Comparison of ENCODE assay signal across 8 cellular contexts in the genomic region with DNA sequence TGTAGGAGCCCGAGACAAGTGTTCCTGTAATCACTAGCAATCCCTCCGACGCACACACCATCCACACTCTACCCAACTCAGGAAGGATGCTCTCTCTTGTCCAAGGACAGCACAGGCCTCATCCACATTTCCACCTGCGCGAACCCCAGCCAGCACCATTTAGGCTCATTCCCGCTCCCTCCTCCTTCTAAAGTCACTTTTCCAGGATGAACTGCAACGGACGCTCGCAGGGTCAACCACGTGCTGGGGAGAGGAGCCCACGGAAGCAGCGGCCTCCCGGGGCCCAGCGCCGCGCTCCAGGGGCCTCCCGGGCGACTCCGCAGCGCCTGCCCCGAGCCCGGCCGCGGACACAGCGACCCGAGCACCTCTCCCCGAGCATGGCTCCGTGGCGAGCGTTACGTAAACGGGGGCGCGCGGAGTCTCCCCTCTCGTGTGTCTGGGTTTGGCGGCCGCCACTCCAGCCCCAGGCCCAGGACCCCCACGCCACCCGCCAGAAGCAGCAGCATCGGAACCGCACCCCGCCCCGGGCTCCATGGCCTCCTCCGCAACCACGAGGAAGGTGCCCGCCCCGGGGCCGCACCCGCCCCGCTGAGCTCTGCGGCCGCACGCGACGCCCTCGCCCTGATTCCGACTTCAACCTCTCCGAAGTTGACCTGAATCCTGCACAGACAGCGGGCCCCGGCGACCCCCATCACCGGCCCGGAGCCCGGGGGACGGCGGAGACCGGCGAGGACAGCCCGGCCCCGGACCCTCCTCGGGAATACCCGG. TPM values are rescaled to one million over a fixed set of nuclear protein-coding genes. Genes with fewer than 3 reads are reported as not detected.
A peak's percentile ranks its signal among the peaks of the same experiment; 100 is the strongest.
DNase-seq lines count a peak whose midpoint lies in the region; ATAC-seq and TF ChIP-seq lines count a peak whose summit lies in the region.

No MANE protein-coding gene starts in this region.

- H3K27me3 ChIP-seq in BLaER1, result no peaks in the 10 kb centered on the region
- H3K27me3 ChIP-seq in body of pancreas, result no peaks in the 10 kb centered on the region

- DNase-seq in T-helper 2 cell treated with Interferon-gamma antibody and Interleukin-4, amounts not matched to agents 5 μg/mL and 100 μg/mL, for 36 hours (ENCODE audit: low spot score), result peak; percentile 63
- DNase-seq in body of pancreas, result peak; percentile 43 to 50 (median 46)
- peak; percentile 59 for DNase-seq in iPS-NIHi11 (ENCODE audit: low spot score)
- peak; percentile 40 to 41 for DNase-seq in stimulated activated CD4-positive, alpha-beta T cell treated with anti-CD3 and anti-CD28 coated beads, Interleukin-1b, Interleukin-23, amount 100 ng/mL, for 4 hours (ENCODE audit: low read depth in 2 of 2)
- DNase-seq in 8988T, result no peak

- intact Hi-C loops in body of pancreas (cut with DNase I), result no loop called here

- H3K36me3 ChIP-seq in BLaER1 (peaks cover 38% of the 10 kb centered on the region), body of pancreas (replicated peaks in 1 of 2; ENCODE audit: insufficient read depth in 1 of 2, low read depth in 2 of 2) (peaks cover 0 to 21% of the 10 kb centered on the region in 2 donors)

- H3K9me3 ChIP-seq in BLaER1 (no peaks in the 10 kb centered on the region), body of pancreas (no peaks in the 10 kb centered on the region)

- peak in 1 of 3 donors; percentile 5 for TF ChIP-seq POLR2A in body of pancreas (IDR thresholded peaks at IDR 0.05)

- H3K4me2 ChIP-seq in BLaER1, result peak overlapping the region; percentile 86

- H3K4me3 Mint-ChIP-seq in T-helper 2 cell treated with Interferon-gamma antibody and Interleukin-4, amounts not matched to agents 5 μg/mL and 100 μg/mL, for 36 hours, result peak overlapping the region; percentile 95

- peaks cover 33% of the 10 kb centered on the region for H3K36me3 Mint-ChIP-seq in T-helper 2 cell treated with Interferon-gamma antibody and Interleukin-4, amounts not matched to agents 5 μg/mL and 100 μg/mL, for 36 hours (ENCODE audit: low read depth)

- H3K27ac Mint-ChIP-seq in T-helper 2 cell treated with Interferon-gamma antibody and Interleukin-4, amounts not matched to agents 5 μg/mL and 100 μg/mL, for 36 hours, result peak overlapping the region; percentile 96

- H3K4me1 ChIP-seq in BLaER1 (peaks cover 47% of the 10 kb centered on the region), body of pancreas (peaks cover 29% of the 10 kb centered on the region)

- H3K27me3 Mint-ChIP-seq in T-helper 2 cell treated with Interferon-gamma antibody and Interleukin-4, amounts not matched to agents 5 μg/mL and 100 μg/mL, for 36 hours (ENCODE audit: low read depth), result no peaks in the 10 kb centered on the region

- peaks cover 56% of the 10 kb centered on the region for H4K20me1 ChIP-seq in BLaER1

- H3K4me3 ChIP-seq in BLaER1 (peak overlapping the region; percentile 95), body of pancreas (peak overlapping the region; percentile 63 to 94)

- no peaks in the 10 kb centered on the region for H3K9me3 Mint-ChIP-seq in T-helper 2 cell treated with Interferon-gamma antibody and Interleukin-4, amounts not matched to agents 5 μg/mL and 100 μg/mL, for 36 hours

- WGBS in body of pancreas, 2 donors, result 0 to 1% methylated on average over 7 to 60 of the region's 73 CpGs

- no peak for TF ChIP-seq CTCF in body of pancreas (IDR thresholded peaks at IDR 0.05)

- peaks cover 30% of the 10 kb centered on the region for H3K4me1 Mint-ChIP-seq in T-helper 2 cell treated with Interferon-gamma antibody and Interleukin-4, amounts not matched to agents 5 μg/mL and 100 μg/mL, for 36 hours (ENCODE audit: low read depth)

- peak overlapping the region; percentile 92 for H3K9ac ChIP-seq in BLaER1

- H3K27ac ChIP-seq in BLaER1, result peak overlapping the region; percentile 91
- H3K27ac ChIP-seq in body of pancreas, result peak overlapping the region; percentile 99 to 100 (median 100)

- ATAC-seq in GM19351 (IDR thresholded peaks at IDR 0.05; ENCODE audit: unreplicated experiment), result peak; percentile 17
- ATAC-seq in HG03521 (IDR thresholded peaks at IDR 0.05; ENCODE audit: unreplicated experiment), result peak; percentile 13
- peak; percentile 9 for ATAC-seq in body of pancreas

RNA-seq across cellular contexts. Expression of a gene that starts 0.7 kb away (rescaled TPM):
- total RNA-seq in body of pancreas, result 10 to 100 TPM; 28.5 to 55.4 TPM

RNA-seq across cellular contexts. Expression of a gene that starts 57.9 kb away (rescaled TPM):
- 10 to 100 TPM; 32.2 to 60.6 TPM for total RNA-seq in body of pancreas
